ENCODE assay signal across 23 cellular contexts in genomic region chr10:19195698-19196097, GRCh38.
"Had no signal": no experiment of that assay in that cellular context is flagged by ENCODE, and none has a peak within 500 bp of the region (broad histone marks: within the 10 kb centered on the region; RNA-seq: fewer than 3 reads in every experiment).

No MANE protein-coding gene starts in this region.

- ATAC-seq: activated CD4-positive, alpha-beta T cell treated with anti-CD3 and anti-CD28 coated beads for 36 hours; activated CD8-positive, alpha-beta T cell treated with anti-CD3 and anti-CD28 coated beads, Interleukin-2, amount 10 ng/mL, durations not matched to agents 7 days and 5 days had no signal

- DNase-seq: activated CD4-positive, alpha-beta T cell treated with anti-CD3 and anti-CD28 coated beads for 36 hours; activated CD4-positive, alpha-beta T cell treated with anti-CD3 and anti-CD28 coated beads, Interleukin-2, amount 10 ng/mL, durations not matched to agents 7 days and 5 days; activated CD4-positive, alpha-beta T cell treated with anti-CD3 and anti-CD28 coated beads, Interleukin-2, amount 50 U/mL, for 48 hours; activated CD8-positive, alpha-beta T cell treated with anti-CD3 and anti-CD28 coated beads, Interleukin-2, amount 10 ng/mL, durations not matched to agents 7 days and 5 days; activated gamma-delta T cell; activated naive CD4-positive, alpha-beta T cell treated with Interleukin-2 at 50 U/mL for 16 hours; activated naive CD8-positive, alpha-beta T cell treated with anti-CD3 and anti-CD28 coated beads, Interleukin-2, amount 10 ng/mL, durations not matched to agents 7 days and 5 days; activated T-cell treated with anti-CD3 and anti-CD28 coated beads, Interleukin-2, amount 50 U/mL, for 24 hours; amygdala; NCI-H1048; NCI-H1105 treated with DMSO at 0.1 percent for 48 hours; NCI-H1436; NCI-H1694; NCI-H1930; NCI-H2081 treated with DMSO at 0.1 percent for 48 hours; NCI-H226; NCI-H446 treated with DMSO at 0.1 percent for 48 hours; NCI-H524; NCI-H69; NCI-H82; SHP77; SJCRH30; T1000 had no signal
